ENCODE assay signal across 1 cellular context in genomic region chr5:132414634-132415377, GRCh38.
A peak's percentile ranks its signal among the peaks of the same experiment; 100 is the strongest.
TF ChIP-seq lines count a peak whose summit lies in the region.

No MANE protein-coding gene starts in this region.

TF ChIP-seq in GM12878, 131 proteins besides CTCF, POLR2A, EP300 and RAD21 (continued from another document and continues in another):
- TF ChIP-seq, protein P1, sequence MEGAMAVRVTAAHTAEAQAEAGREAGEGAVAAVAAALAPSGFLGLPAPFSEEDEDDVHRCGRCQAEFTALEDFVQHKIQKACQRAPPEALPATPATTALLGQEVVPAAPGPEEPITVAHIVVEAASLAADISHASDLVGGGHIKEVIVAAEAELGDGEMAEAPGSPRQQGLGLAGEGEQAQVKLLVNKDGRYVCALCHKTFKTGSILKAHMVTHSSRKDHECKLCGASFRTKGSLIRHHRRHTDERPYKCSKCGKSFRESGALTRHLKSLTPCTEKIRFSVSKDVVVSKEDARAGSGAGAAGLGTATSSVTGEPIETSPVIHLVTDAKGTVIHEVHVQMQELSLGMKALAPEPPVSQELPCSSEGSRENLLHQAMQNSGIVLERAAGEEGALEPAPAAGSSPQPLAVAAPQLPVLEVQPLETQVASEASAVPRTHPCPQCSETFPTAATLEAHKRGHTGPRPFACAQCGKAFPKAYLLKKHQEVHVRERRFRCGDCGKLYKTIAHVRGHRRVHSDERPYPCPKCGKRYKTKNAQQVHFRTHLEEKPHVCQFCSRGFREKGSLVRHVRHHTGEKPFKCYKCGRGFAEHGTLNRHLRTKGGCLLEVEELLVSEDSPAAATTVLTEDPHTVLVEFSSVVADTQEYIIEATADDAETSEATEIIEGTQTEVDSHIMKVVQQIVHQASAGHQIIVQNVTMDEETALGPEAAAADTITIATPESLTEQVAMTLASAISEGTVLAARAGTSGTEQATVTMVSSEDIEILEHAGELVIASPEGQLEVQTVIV (IDR thresholded peaks at IDR 0.05; ENCODE audit: borderline replicate concordance, partially characterized antibody), result no peak
- TF ChIP-seq BACH1 (IDR thresholded peaks at IDR 0.05; ENCODE audit: borderline replicate concordance), result no peak; the same call in 1 of the 2 replicates
- TF ChIP-seq, protein P2, sequence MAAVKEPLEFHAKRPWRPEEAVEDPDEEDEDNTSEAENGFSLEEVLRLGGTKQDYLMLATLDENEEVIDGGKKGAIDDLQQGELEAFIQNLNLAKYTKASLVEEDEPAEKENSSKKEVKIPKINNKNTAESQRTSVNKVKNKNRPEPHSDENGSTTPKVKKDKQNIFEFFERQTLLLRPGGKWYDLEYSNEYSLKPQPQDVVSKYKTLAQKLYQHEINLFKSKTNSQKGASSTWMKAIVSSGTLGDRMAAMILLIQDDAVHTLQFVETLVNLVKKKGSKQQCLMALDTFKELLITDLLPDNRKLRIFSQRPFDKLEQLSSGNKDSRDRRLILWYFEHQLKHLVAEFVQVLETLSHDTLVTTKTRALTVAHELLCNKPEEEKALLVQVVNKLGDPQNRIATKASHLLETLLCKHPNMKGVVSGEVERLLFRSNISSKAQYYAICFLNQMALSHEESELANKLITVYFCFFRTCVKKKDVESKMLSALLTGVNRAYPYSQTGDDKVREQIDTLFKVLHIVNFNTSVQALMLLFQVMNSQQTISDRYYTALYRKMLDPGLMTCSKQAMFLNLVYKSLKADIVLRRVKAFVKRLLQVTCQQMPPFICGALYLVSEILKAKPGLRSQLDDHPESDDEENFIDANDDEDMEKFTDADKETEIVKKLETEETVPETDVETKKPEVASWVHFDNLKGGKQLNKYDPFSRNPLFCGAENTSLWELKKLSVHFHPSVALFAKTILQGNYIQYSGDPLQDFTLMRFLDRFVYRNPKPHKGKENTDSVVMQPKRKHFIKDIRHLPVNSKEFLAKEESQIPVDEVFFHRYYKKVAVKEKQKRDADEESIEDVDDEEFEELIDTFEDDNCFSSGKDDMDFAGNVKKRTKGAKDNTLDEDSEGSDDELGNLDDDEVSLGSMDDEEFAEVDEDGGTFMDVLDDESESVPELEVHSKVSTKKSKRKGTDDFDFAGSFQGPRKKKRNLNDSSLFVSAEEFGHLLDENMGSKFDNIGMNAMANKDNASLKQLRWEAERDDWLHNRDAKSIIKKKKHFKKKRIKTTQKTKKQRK (IDR thresholded peaks at IDR 0.05; ENCODE audit: low read depth, low read length), result no peak
- no peak for TF ChIP-seq ASH2L (IDR thresholded peaks at IDR 0.05; ENCODE audit: borderline replicate concordance, low read depth)
- TF ChIP-seq MXI1 (IDR thresholded peaks at IDR 0.05; ENCODE audit: low read depth, low read length), result no peak
- TF ChIP-seq STAT3 (IDR thresholded peaks at IDR 0.05; ENCODE audit: low read depth, low read length), result no peak
- no peak for TF ChIP-seq RBBP5 (conservative IDR thresholded peaks at IDR 0.05)
- TF ChIP-seq YY1 (IDR thresholded peaks at IDR 0.05; ENCODE audit: low read depth, low read length), result no peak
- 0 out of 3 replicates have a peak, but pooled peaks have one; percentile 24 for TF ChIP-seq POU2F2 (IDR thresholded peaks at IDR 0.05; ENCODE audit: borderline replicate concordance, low read depth, low read length)
- TF ChIP-seq ZSCAN29 (IDR thresholded peaks at IDR 0.05), result no peak
- peak; percentile 73 for TF ChIP-seq ZNF687 (IDR thresholded peaks at IDR 0.05)
- no peak for TF ChIP-seq TBL1XR1 (IDR thresholded peaks at IDR 0.05; ENCODE audit: low read depth, low read length)
- TF ChIP-seq, protein P3, sequence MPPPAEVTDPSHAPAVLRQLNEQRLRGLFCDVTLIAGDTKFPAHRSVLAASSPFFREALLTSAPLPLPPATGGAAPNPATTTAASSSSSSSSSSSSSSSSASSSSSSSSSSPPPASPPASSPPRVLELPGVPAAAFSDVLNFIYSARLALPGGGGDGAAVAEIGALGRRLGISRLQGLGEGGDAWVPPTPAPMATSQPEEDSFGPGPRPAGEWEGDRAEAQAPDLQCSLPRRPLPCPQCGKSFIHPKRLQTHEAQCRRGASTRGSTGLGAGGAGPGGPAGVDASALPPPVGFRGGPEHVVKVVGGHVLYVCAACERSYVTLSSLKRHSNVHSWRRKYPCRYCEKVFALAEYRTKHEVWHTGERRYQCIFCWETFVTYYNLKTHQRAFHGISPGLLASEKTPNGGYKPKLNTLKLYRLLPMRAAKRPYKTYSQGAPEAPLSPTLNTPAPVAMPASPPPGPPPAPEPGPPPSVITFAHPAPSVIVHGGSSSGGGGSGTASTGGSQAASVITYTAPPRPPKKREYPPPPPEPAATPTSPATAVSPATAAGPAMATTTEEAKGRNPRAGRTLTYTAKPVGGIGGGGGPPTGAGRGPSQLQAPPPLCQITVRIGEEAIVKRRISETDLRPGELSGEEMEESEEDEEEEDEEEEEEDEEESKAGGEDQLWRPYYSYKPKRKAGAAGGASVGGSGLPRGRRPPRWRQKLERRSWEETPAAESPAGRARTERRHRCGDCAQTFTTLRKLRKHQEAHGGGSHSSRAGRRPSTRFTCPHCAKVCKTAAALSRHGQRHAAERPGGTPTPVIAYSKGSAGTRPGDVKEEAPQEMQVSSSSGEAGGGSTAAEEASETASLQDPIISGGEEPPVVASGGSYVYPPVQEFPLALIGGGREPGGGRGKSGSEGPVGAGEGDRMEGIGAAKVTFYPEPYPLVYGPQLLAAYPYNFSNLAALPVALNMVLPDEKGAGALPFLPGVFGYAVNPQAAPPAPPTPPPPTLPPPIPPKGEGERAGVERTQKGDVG (CRISPR knock-in tag; IDR thresholded peaks at IDR 0.05), result no peak
- no peak for TF ChIP-seq SMC3 (IDR thresholded peaks at IDR 0.05; ENCODE audit: borderline replicate concordance, low read length)
- peak; percentile 94 for TF ChIP-seq NR2F1 (conservative IDR thresholded peaks at IDR 0.05)
- no peak for TF ChIP-seq SMAD5 (IDR thresholded peaks at IDR 0.05; ENCODE audit: low read depth)
- no peak for TF ChIP-seq TCF12 (IDR thresholded peaks at IDR 0.05; ENCODE audit: low read depth, low read length)
- TF ChIP-seq ZNF207 (IDR thresholded peaks at IDR 0.05; ENCODE audit: borderline replicate concordance), result no peak
- TF ChIP-seq NFYA (IDR thresholded peaks at IDR 0.05; ENCODE audit: borderline replicate concordance, low read depth, low read length), result no peak
- TF ChIP-seq RAD51 (IDR thresholded peaks at IDR 0.05), result no peak
- TF ChIP-seq, protein P4, sequence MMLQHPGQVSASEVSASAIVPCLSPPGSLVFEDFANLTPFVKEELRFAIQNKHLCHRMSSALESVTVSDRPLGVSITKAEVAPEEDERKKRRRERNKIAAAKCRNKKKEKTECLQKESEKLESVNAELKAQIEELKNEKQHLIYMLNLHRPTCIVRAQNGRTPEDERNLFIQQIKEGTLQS (IDR thresholded peaks at IDR 0.05; ENCODE audit: borderline replicate concordance, extremely low read depth, low read depth, low read length), result no peak
- TF ChIP-seq IRF5 (IDR thresholded peaks at IDR 0.05; ENCODE audit: borderline replicate concordance), result no peak
- no peak for TF ChIP-seq MEF2B (IDR thresholded peaks at IDR 0.05; ENCODE audit: partially characterized antibody, poor library complexity, severe bottlenecking)
- TF ChIP-seq, protein P5, sequence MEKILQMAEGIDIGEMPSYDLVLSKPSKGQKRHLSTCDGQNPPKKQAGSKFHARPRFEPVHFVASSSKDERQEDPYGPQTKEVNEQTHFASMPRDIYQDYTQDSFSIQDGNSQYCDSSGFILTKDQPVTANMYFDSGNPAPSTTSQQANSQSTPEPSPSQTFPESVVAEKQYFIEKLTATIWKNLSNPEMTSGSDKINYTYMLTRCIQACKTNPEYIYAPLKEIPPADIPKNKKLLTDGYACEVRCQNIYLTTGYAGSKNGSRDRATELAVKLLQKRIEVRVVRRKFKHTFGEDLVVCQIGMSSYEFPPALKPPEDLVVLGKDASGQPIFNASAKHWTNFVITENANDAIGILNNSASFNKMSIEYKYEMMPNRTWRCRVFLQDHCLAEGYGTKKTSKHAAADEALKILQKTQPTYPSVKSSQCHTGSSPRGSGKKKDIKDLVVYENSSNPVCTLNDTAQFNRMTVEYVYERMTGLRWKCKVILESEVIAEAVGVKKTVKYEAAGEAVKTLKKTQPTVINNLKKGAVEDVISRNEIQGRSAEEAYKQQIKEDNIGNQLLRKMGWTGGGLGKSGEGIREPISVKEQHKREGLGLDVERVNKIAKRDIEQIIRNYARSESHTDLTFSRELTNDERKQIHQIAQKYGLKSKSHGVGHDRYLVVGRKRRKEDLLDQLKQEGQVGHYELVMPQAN (conservative IDR thresholded peaks at IDR 0.05), result no peak
- TF ChIP-seq, protein P6, sequence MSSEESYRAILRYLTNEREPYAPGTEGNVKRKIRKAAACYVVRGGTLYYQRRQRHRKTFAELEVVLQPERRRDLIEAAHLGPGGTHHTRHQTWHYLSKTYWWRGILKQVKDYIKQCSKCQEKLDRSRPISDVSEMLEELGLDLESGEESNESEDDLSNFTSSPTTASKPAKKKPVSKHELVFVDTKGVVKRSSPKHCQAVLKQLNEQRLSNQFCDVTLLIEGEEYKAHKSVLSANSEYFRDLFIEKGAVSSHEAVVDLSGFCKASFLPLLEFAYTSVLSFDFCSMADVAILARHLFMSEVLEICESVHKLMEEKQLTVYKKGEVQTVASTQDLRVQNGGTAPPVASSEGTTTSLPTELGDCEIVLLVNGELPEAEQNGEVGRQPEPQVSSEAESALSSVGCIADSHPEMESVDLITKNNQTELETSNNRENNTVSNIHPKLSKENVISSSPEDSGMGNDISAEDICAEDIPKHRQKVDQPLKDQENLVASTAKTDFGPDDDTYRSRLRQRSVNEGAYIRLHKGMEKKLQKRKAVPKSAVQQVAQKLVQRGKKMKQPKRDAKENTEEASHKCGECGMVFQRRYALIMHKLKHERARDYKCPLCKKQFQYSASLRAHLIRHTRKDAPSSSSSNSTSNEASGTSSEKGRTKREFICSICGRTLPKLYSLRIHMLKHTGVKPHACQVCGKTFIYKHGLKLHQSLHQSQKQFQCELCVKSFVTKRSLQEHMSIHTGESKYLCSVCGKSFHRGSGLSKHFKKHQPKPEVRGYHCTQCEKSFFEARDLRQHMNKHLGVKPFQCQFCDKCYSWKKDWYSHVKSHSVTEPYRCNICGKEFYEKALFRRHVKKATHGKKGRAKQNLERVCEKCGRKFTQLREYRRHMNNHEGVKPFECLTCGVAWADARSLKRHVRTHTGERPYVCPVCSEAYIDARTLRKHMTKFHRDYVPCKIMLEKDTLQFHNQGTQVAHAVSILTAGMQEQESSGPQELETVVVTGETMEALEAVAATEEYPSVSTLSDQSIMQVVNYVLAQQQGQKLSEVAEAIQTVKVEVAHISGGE (CRISPR knock-in tag; IDR thresholded peaks at IDR 0.05), result no peak
- TF ChIP-seq JUND (IDR thresholded peaks at IDR 0.05; ENCODE audit: low read depth, low read length), result no peak
- no peak for TF ChIP-seq TCF3 (IDR thresholded peaks at IDR 0.05; ENCODE audit: borderline replicate concordance, insufficient read depth, low read depth, low read length)
- no peak for TF ChIP-seq KLF5 (IDR thresholded peaks at IDR 0.05; ENCODE audit: partially characterized antibody)
- no peak for TF ChIP-seq CBX5 (IDR thresholded peaks at IDR 0.05; ENCODE audit: low read depth)
- no peak; the same call in 1 of the 2 replicates for TF ChIP-seq IRF4 (IDR thresholded peaks at IDR 0.05; ENCODE audit: low read depth, low read length)
- TF ChIP-seq RFX5 (IDR thresholded peaks at IDR 0.05; ENCODE audit: low read depth, low read length), result no peak
